Comparison of ENCODE assay signal across 8 cellular contexts in genomic region chr17:38257013-38257621, GRCh38. TPM values are rescaled to one million over a fixed set of nuclear protein-coding genes. Genes with fewer than 3 reads are reported as not detected.
DNase-seq lines count a peak whose midpoint lies in the region; TF ChIP-seq lines count a peak whose summit lies in the region.
"Not testable (repeated sequence)": the region's sequence is repeated elsewhere in the genome, so short reads cannot be mapped to it uniquely, and the experiment has no call there.

No MANE protein-coding gene starts in this region.

- not testable (repeated sequence) for H3F3A ChIP-seq in neural cell (ENCODE audit: insufficient read depth, low read length, poor library complexity, severe bottlenecking)

- TF ChIP-seq CTCF in neural cell (IDR thresholded peaks at IDR 0.05; ENCODE audit: poor library complexity, severe bottlenecking), result not testable (repeated sequence)

- peak overlapping the region; percentile 32 for H3K4me3 ChIP-seq in H7 (ENCODE audit: insufficient read depth, low read depth, low read length)
- H3K4me3 ChIP-seq in MG63, result peak overlapping the region; percentile 27; the same call in 1 of the 2 replicates
- peak overlapping the region; percentile 57 for H3K4me3 ChIP-seq in neural cell (ENCODE audit: low read length)

- H2AFZ ChIP-seq in neural cell (ENCODE audit: low read depth, low read length), result not testable (repeated sequence)

- not testable (repeated sequence) for TF ChIP-seq EP300 in neural cell (conservative IDR thresholded peaks at IDR 0.05; ENCODE audit: poor library complexity, severe bottlenecking)

- H3K9me3 ChIP-seq in MG63; neural cell (ENCODE audit: low read length): not testable (repeated sequence)

- not testable (repeated sequence) for H4K20me1 ChIP-seq in neural cell (ENCODE audit: insufficient read depth)

- DNase-seq in EH (ENCODE audit: low read depth), result peak; percentile 88
- peak; percentile 95 for DNase-seq in H7
- DNase-seq in MG63, result peak; percentile 90
- DNase-seq in SIG-M5 (lab: John Stamatoyannopoulos, UW), result peak; percentile 20
- DNase-seq in activated effector memory CD4-positive, alpha-beta T cell treated with anti-CD3 and anti-CD28 coated beads, Interleukin-2, amount 50 U/mL, for 16 hours, result peak; percentile 94
- peak; percentile 59 for DNase-seq in fibroblast of the conjunctiva (ENCODE audit: low read depth)
- DNase-seq in stimulated activated naive CD4-positive, alpha-beta T cell treated with Interleukin-2 at 50 U/mL for 16 hours (lab: John Stamatoyannopoulos, UW), result peak; percentile 79

- not testable (repeated sequence) for H3K36me3 ChIP-seq in H7 (replicated peaks; ENCODE audit: control insufficient read depth, insufficient read depth, low read length); MG63; neural cell (ENCODE audit: insufficient read depth, low read length)

- TF ChIP-seq RAD21 in neural cell (conservative IDR thresholded peaks at IDR 0.05), result not testable (repeated sequence)

- H3K79me2 ChIP-seq in neural cell (replicated peaks; ENCODE audit: insufficient read depth, low read length), result not testable (repeated sequence)

- not testable (repeated sequence) for H3K27me3 ChIP-seq in H7 (ENCODE audit: control insufficient read depth, insufficient read depth, low read length); MG63; neural cell (ENCODE audit: insufficient read depth, low read depth, low read length)

- not testable (repeated sequence) for H3K9me2 ChIP-seq in neural cell (ENCODE audit: insufficient read depth, low read length)

- H3K4me2 ChIP-seq in neural cell (ENCODE audit: low read length), result not testable (repeated sequence)

- peak overlapping the region; percentile 49 for H3K27ac ChIP-seq in neural cell (ENCODE audit: low read length)

- H3K9ac ChIP-seq in neural cell (ENCODE audit: low read length), result peak overlapping the region; percentile 58

RNA-seq across cellular contexts. Expression of gene MRPL45, which starts 39.9 kb away (rescaled TPM):
- 81.3 and 99.2 TPM in 2 replicates for total RNA-seq in H7 (2014; rRNA removed; shearing (Covaris generic))
- total RNA-seq in MG63 (2014; rRNA removed; shearing (Covaris generic); ENCODE audit: low replicate concordance), result 82.3 and 87.4 TPM in 2 replicates
- polyA plus RNA-seq in neural cell, result 27.5 and 31.7 TPM in 2 replicates
- polyA minus RNA-seq in neural cell, result 23.1 and 26.4 TPM in 2 replicates

Comparison
In these comparisons a context has a peak if more than half of its experiments do, and no peak if none do; other contexts are left out.
1. Peak in every context shown above with its lines: DNase-seq, H3K4me3 ChIP-seq and H3K27ac ChIP-seq.
2. DNase-seq: peak in every context shown above with its lines; median percentile 95 in H7; 94 in activated effector memory CD4-positive, alpha-beta T cell treated with anti-CD3 and anti-CD28 coated beads, Interleukin-2, amount 50 U/mL, for 16 hours; 90 in MG63; 88 in EH; 79 in stimulated activated naive CD4-positive, alpha-beta T cell treated with Interleukin-2 at 50 U/mL for 16 hours; 59 in fibroblast of the conjunctiva; 20 in SIG-M5.